1 cellular context compared by ENCODE assay signal in genomic region chr19:1082928-1083816, GRCh38.
TF ChIP-seq lines count a peak whose summit lies in the region.

No MANE protein-coding gene starts in this region.

TF ChIP-seq in K562, 482 proteins besides CTCF, POLR2A, EP300 and RAD21 (continues in another document):
- TF ChIP-seq POLR3G (IDR thresholded peaks at IDR 0.05; ENCODE audit: extremely low read depth, insufficient read length, insufficient replicate concordance) (no peak), ZNF239 (CRISPR knock-in tag; IDR thresholded peaks at IDR 0.05) (no peak), SP2 (IDR thresholded peaks at IDR 0.05; ENCODE audit: extremely low read depth, low read depth, low read length, poor library complexity, severe bottlenecking) (no peak), STAT5A (IDR thresholded peaks at IDR 0.05; ENCODE audit: borderline replicate concordance, low read length) (no peak), ZNF699 (CRISPR knock-in tag; IDR thresholded peaks at IDR 0.05; ENCODE audit: insufficient replicate concordance) (no peak), AFF1 (IDR thresholded peaks at IDR 0.05; ENCODE audit: low read depth in 1 of 2, partially characterized antibody in 2 of 2) (no peak), ZBTB33 (CRISPR knock-in tag; IDR thresholded peaks at IDR 0.05) (peak; percentile 70), ZBTB11 (CRISPR knock-in tag; IDR thresholded peaks at IDR 0.05) (no peak), GTF3C2 (IDR thresholded peaks at IDR 0.05; ENCODE audit: borderline replicate concordance, extremely low read depth, insufficient read length) (no peak), HINFP (tag; conservative IDR thresholded peaks at IDR 0.05; ENCODE audit: low read depth) (no peak), RBM22 (IDR thresholded peaks at IDR 0.05; ENCODE audit: low read depth, low read length, poor library complexity, severe bottlenecking) (peak; percentile 18), CREB5 (CRISPR knock-in tag; IDR thresholded peaks at IDR 0.05) (no peak), E2F4 (CRISPR knock-in tag; IDR thresholded peaks at IDR 0.05; ENCODE audit: low read depth) (0 out of 2 replicates have a peak, but pooled peaks have one; percentile 48), RB1 (IDR thresholded peaks at IDR 0.05; ENCODE audit: low read depth) (no peak), TFAP4 (CRISPR knock-in tag; IDR thresholded peaks at IDR 0.05; ENCODE audit: borderline replicate concordance) (no peak), ZBTB12 (CRISPR knock-in tag; IDR thresholded peaks at IDR 0.05) (no peak), ZNF717 (CRISPR knock-in tag; IDR thresholded peaks at IDR 0.05) (no peak), EWSR1 (IDR thresholded peaks at IDR 0.05; ENCODE audit: borderline replicate concordance, low read depth, partially characterized antibody) (no peak), SUPT5H (IDR thresholded peaks at IDR 0.05) (0 out of 2 replicates have a peak, but pooled peaks have one; percentile 27), MCM5 (IDR thresholded peaks at IDR 0.05; ENCODE audit: low read depth) (no peak), MXI1 (IDR thresholded peaks at IDR 0.05; ENCODE audit: low read depth, low read length) (no peak), ETV6 (IDR thresholded peaks at IDR 0.05; ENCODE audit: borderline replicate concordance in 1 of 2, low read depth in 2 of 2, low read length in 1 of 2) (no peak), ETV6 (CRISPR knock-in tag; IDR thresholded peaks at IDR 0.05; ENCODE audit: borderline replicate concordance) (no peak), RUNX1 (IDR thresholded peaks at IDR 0.05; ENCODE audit: low read depth) (no peak)
